8 cellular contexts compared by ENCODE assay signal in genomic region chr17:82418001-82418986, GRCh38. TPM values are rescaled to one million over a fixed set of nuclear protein-coding genes. Genes with fewer than 3 reads are reported as not detected.
DNase-seq lines count a peak whose midpoint lies in the region; ATAC-seq and TF ChIP-seq lines count a peak whose summit lies in the region.

Gene HEXD (plus strand): TSS chr17:82418347. CDS start chr17:82419800, 1,453 bp downstream.
Gene OGFOD3 (minus strand): TSS chr17:82418586. CDS start chr17:82418485, 101 bp downstream.

- peak within 1 kb of the TSS; percentile 71 for H3K27ac Mint-ChIP-seq in T-helper 17 cell

- H3K27me3 Mint-ChIP-seq in T-helper 17 cell = no peaks in the 10 kb centered on the region

- H3K36me3 ChIP-seq in urinary bladder (ENCODE audit: insufficient read depth) = no peaks in the 10 kb centered on the region

- no peaks in the 10 kb centered on the region for H3K4me1 ChIP-seq in urinary bladder (ENCODE audit: insufficient read depth)

- H3K4me3 Mint-ChIP-seq in T-helper 17 cell = peak within 1 kb of the TSS; percentile 85

- peaks cover 23% of the 10 kb centered on the region for H3K4me1 Mint-ChIP-seq in T-helper 17 cell

- ATAC-seq in HG02840 (IDR thresholded peaks at IDR 0.05; ENCODE audit: low FRiP score, unreplicated experiment) (peak; percentile 81), T-helper 17 cell (peak; percentile 88), left ventricle myocardium superior (peak; percentile 94)

- TF ChIP-seq POLR2A in GM15510 (IDR thresholded peaks at IDR 0.05; ENCODE audit: borderline replicate concordance, extremely low read depth, insufficient read length) = peak; percentile 66

- intact Hi-C loops in left ventricle myocardium superior (cut with micrococcal nuclease) = no loop called here

- peak within 1 kb of the TSS; percentile 76 for H3K4me3 ChIP-seq in urinary bladder (ENCODE audit: low read depth, low read length)

- under 1% methylated on average over 107 of the region's 108 CpGs for WGBS in urinary bladder

- peak; percentile 90 for DNase-seq in NCI-H1436 (lab: John Stamatoyannopoulos, UW)
- DNase-seq in T-helper 17 cell = peak; percentile 79 to 90 (median 84)
- peak; percentile 63 for DNase-seq in amniotic stem cell (lab: John Stamatoyannopoulos, UW)
- DNase-seq in left ventricle myocardium superior = peak; percentile 92
- peak; percentile 39 for DNase-seq in pulmonary artery endothelial cell (ENCODE audit: low read depth, low spot score)

- H3K9me3 ChIP-seq in T-helper 17 cell (ENCODE audit: control insufficient read depth, low read length, poor library complexity, severe bottlenecking) = no peaks in the 10 kb centered on the region

- H3K36me3 Mint-ChIP-seq in T-helper 17 cell (ENCODE audit: low read depth) = peaks cover 3% of the 10 kb centered on the region

- peak within 1 kb of the TSS; percentile 97 for H3K27ac ChIP-seq in urinary bladder (ENCODE audit: low read depth)

RNA-seq across cellular contexts. Expression of gene HEXD, which starts in this region (rescaled TPM):
- 10 to 100 TPM; 32.2 to 33.4 TPM for total RNA-seq in T-helper 17 cell
- total RNA-seq in left ventricle myocardium superior = 18.6 TPM
- total RNA-seq in pulmonary artery endothelial cell = 9.6 and 11.3 TPM in 2 replicates
- 13.8 TPM for total RNA-seq in urinary bladder
- polyA plus RNA-seq in urinary bladder = 40.5 TPM

RNA-seq across cellular contexts. Expression of gene OGFOD3, which starts in this region (rescaled TPM):
- total RNA-seq in T-helper 17 cell = 10 to 100 TPM; 15.8 to 16.5 TPM
- total RNA-seq in left ventricle myocardium superior = 28.5 TPM
- total RNA-seq in pulmonary artery endothelial cell = 32.4 and 36.7 TPM in 2 replicates
- total RNA-seq in urinary bladder = 10.0 TPM
- 31.5 TPM for polyA plus RNA-seq in urinary bladder

Comparison
In these comparisons a context has a peak if more than half of its experiments do, and no peak if none do; other contexts are left out.
1. Peak in every context shown above with its lines: DNase-seq, ATAC-seq, H3K4me3 ChIP-seq and H3K27ac ChIP-seq.
2. DNase-seq: peak in every context shown above with its lines; median percentile 92 in left ventricle myocardium superior; 90 in NCI-H1436; 84 in T-helper 17 cell; 63 in amniotic stem cell; 39 in pulmonary artery endothelial cell.